1 cellular context compared by ENCODE assay signal in genomic region chr12:88951177-88951576, GRCh38.
TF ChIP-seq lines count a peak whose summit lies in the region.

No MANE protein-coding gene starts in this region.

TF ChIP-seq in HEK293, 187 proteins besides CTCF, POLR2A, EP300 and RAD21 (continued from another document):
- TF ChIP-seq PRDM2 (tag by site-specific recombination; IDR thresholded peaks at IDR 0.05; ENCODE audit: borderline replicate concordance) (no peak), ZNF184 (tag by site-specific recombination; IDR thresholded peaks at IDR 0.05) (no peak), ZFHX2 (tag by site-specific recombination; conservative IDR thresholded peaks at IDR 0.05) (no peak), RBAK (tag by site-specific recombination; IDR thresholded peaks at IDR 0.05) (no peak), INSM2 (tag by site-specific recombination; IDR thresholded peaks at IDR 0.05) (no peak), SP7 (tag by site-specific recombination; IDR thresholded peaks at IDR 0.05) (peak; percentile 29; the same call in 1 of the 2 replicates), ZNF488 (tag by site-specific recombination; IDR thresholded peaks at IDR 0.05) (no peak), ZBTB8A (tag by site-specific recombination; IDR thresholded peaks at IDR 0.05) (no peak), ZNF214 (tag by site-specific recombination; IDR thresholded peaks at IDR 0.05; ENCODE audit: borderline replicate concordance) (no peak), ZNF830 (tag by site-specific recombination; IDR thresholded peaks at IDR 0.05; ENCODE audit: low read depth) (no peak), ZNF843 (tag by site-specific recombination; IDR thresholded peaks at IDR 0.05) (peak; percentile 72), ZNF248 (tag by site-specific recombination; IDR thresholded peaks at IDR 0.05) (no peak), ZNF324 (tag by site-specific recombination; IDR thresholded peaks at IDR 0.05) (no peak), ZNF292 (tag by site-specific recombination; IDR thresholded peaks at IDR 0.05; ENCODE audit: borderline replicate concordance, low read depth) (no peak), AEBP2 (tag by site-specific recombination; IDR thresholded peaks at IDR 0.05; ENCODE audit: borderline replicate concordance) (no peak), KLF9 (tag by site-specific recombination; IDR thresholded peaks at IDR 0.05; ENCODE audit: low read depth) (no peak), ZNF174 (tag by site-specific recombination; IDR thresholded peaks at IDR 0.05) (no peak), ZNF138 (tag by site-specific recombination; IDR thresholded peaks at IDR 0.05; ENCODE audit: borderline replicate concordance) (no peak), ZNF211 (tag by site-specific recombination; IDR thresholded peaks at IDR 0.05; ENCODE audit: low read depth) (no peak), ZNF768 (tag by site-specific recombination; IDR thresholded peaks at IDR 0.05) (no peak), ZNF121 (tag by site-specific recombination; IDR thresholded peaks at IDR 0.05) (no peak), TCF7L2 (IDR thresholded peaks at IDR 0.05; ENCODE audit: borderline replicate concordance, low read depth, low read length) (peak; percentile 43; the same call in 1 of the 2 replicates)
